Comparison of ENCODE assay signal across 3 cellular contexts in the genomic region with DNA sequence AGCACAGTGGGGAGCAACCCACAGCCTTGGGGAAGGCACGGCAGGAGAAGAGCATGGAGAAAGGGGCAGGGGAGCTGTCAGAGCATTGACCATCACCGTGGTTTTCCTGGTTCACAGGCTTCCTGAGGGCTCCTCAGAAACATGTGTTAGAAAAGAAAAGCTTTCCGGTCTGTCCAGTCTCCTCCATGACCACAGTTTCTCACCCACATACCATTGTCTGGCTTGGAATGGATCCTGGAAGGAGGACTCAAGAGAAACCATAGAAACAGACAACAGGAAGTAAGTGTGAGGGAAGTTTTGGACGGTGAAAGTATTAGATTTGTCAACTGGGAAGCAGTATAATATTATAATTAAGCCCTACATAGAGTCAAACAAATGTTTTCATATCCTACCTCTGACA. TPM values are rescaled to one million over a fixed set of nuclear protein-coding genes. Genes with fewer than 3 reads are reported as not detected.
"Had no signal": no experiment of that assay in that cellular context is flagged by ENCODE, and none has a peak within 500 bp of the region (broad histone marks: within the 10 kb centered on the region; RNA-seq: fewer than 3 reads in every experiment).

No MANE protein-coding gene starts in this region.

RNA-seq across cellular contexts. Expression of a gene that starts 16.3 kb away (rescaled TPM):
- total RNA-seq: endothelial cell of umbilical vein, kidney, mesothelial cell of epicardium had no signal
